ENCODE assay signal across 17 cellular contexts in genomic region chr1:238568707-238569106, GRCh38.
"Had no signal": no experiment of that assay in that cellular context is flagged by ENCODE, and none has a peak within 500 bp of the region (broad histone marks: within the 10 kb centered on the region; RNA-seq: fewer than 3 reads in every experiment).

No MANE protein-coding gene starts in this region.

- H3K27me3 ChIP-seq: cardiac muscle cell, esophagus muscularis mucosa, hepatocyte, thyroid gland had no signal

- ATAC-seq: activated CD8-positive, alpha-beta T cell treated with anti-CD3 and anti-CD28 coated beads for 36 hours; activated T-helper 17 cell treated with anti-CD3 and anti-CD28 coated beads, Interleukin-2, amount 50 U/mL, for 72 hours had no signal

- H3K4me3 ChIP-seq: cardiac muscle cell, esophagus muscularis mucosa, hepatocyte, thyroid gland had no signal

- H3K27ac ChIP-seq: cardiac muscle cell, esophagus muscularis mucosa, hepatocyte, thyroid gland had no signal

- H3K9me3 ChIP-seq: esophagus muscularis mucosa, thyroid gland had no signal

- H3K4me2 ChIP-seq: hepatocyte had no signal

- H3K27ac Mint-ChIP-seq: activated CD4-positive, alpha-beta T cell treated with anti-CD3 and anti-CD28 coated beads, Interleukin-2, amount 10 ng/mL, durations not matched to agents 24 days and 14 days; activated CD8-positive, alpha-beta T cell treated with anti-CD3 and anti-CD28 coated beads for 36 hours; activated naive CD8-positive, alpha-beta T cell treated with anti-CD3 and anti-CD28 coated beads, Interleukin-2, amount 10 ng/mL, durations not matched to agents 7 days and 5 days; activated T-helper 17 cell treated with anti-CD3 and anti-CD28 coated beads, Interleukin-2, amount 50 U/mL, for 72 hours; memory B cell; progenitor cell of endocrine pancreas had no signal

- DNase-seq: activated CD4-positive, alpha-beta T cell treated with anti-CD3 and anti-CD28 coated beads, Interleukin-2, amount 10 ng/mL, durations not matched to agents 24 days and 14 days; activated CD8-positive, alpha-beta T cell treated with anti-CD3 and anti-CD28 coated beads for 36 hours; activated naive CD4-positive, alpha-beta T cell; activated naive CD8-positive, alpha-beta T cell treated with anti-CD3 and anti-CD28 coated beads, Interleukin-2, amount 10 ng/mL, durations not matched to agents 7 days and 5 days; activated T-cell treated with anti-CD3 and anti-CD28 coated beads, Interleukin-2, amount 50 U/mL, for 1 hour; amygdala; dermis blood vessel endothelial cell; effector memory CD4-positive, alpha-beta T cell; stimulated activated naive CD4-positive, alpha-beta T cell; thyroid gland had no signal

- H3K36me3 Mint-ChIP-seq: activated naive CD8-positive, alpha-beta T cell treated with anti-CD3 and anti-CD28 coated beads, Interleukin-2, amount 10 ng/mL, durations not matched to agents 7 days and 5 days; memory B cell had no signal

- H3K4me3 Mint-ChIP-seq: activated CD4-positive, alpha-beta T cell treated with anti-CD3 and anti-CD28 coated beads, Interleukin-2, amount 10 ng/mL, durations not matched to agents 24 days and 14 days; activated CD8-positive, alpha-beta T cell treated with anti-CD3 and anti-CD28 coated beads for 36 hours; activated naive CD8-positive, alpha-beta T cell treated with anti-CD3 and anti-CD28 coated beads, Interleukin-2, amount 10 ng/mL, durations not matched to agents 7 days and 5 days; activated T-helper 17 cell treated with anti-CD3 and anti-CD28 coated beads, Interleukin-2, amount 50 U/mL, for 72 hours; memory B cell; neural crest cell had no signal

- H3K27me3 Mint-ChIP-seq: activated CD4-positive, alpha-beta T cell treated with anti-CD3 and anti-CD28 coated beads, Interleukin-2, amount 10 ng/mL, durations not matched to agents 24 days and 14 days; activated CD8-positive, alpha-beta T cell treated with anti-CD3 and anti-CD28 coated beads for 36 hours; activated naive CD8-positive, alpha-beta T cell treated with anti-CD3 and anti-CD28 coated beads, Interleukin-2, amount 10 ng/mL, durations not matched to agents 7 days and 5 days; activated T-helper 17 cell treated with anti-CD3 and anti-CD28 coated beads, Interleukin-2, amount 50 U/mL, for 72 hours; memory B cell had no signal

- H3K4me1 Mint-ChIP-seq: activated CD4-positive, alpha-beta T cell treated with anti-CD3 and anti-CD28 coated beads, Interleukin-2, amount 10 ng/mL, durations not matched to agents 24 days and 14 days; activated naive CD8-positive, alpha-beta T cell treated with anti-CD3 and anti-CD28 coated beads, Interleukin-2, amount 10 ng/mL, durations not matched to agents 7 days and 5 days; activated T-helper 17 cell treated with anti-CD3 and anti-CD28 coated beads, Interleukin-2, amount 50 U/mL, for 72 hours; memory B cell; neural crest cell had no signal

- H3K36me3 ChIP-seq: cardiac muscle cell, esophagus muscularis mucosa, thyroid gland had no signal

- H3K4me1 ChIP-seq: esophagus muscularis mucosa, thyroid gland had no signal
